ENCODE assay signal across 1 cellular context in the genomic region with DNA sequence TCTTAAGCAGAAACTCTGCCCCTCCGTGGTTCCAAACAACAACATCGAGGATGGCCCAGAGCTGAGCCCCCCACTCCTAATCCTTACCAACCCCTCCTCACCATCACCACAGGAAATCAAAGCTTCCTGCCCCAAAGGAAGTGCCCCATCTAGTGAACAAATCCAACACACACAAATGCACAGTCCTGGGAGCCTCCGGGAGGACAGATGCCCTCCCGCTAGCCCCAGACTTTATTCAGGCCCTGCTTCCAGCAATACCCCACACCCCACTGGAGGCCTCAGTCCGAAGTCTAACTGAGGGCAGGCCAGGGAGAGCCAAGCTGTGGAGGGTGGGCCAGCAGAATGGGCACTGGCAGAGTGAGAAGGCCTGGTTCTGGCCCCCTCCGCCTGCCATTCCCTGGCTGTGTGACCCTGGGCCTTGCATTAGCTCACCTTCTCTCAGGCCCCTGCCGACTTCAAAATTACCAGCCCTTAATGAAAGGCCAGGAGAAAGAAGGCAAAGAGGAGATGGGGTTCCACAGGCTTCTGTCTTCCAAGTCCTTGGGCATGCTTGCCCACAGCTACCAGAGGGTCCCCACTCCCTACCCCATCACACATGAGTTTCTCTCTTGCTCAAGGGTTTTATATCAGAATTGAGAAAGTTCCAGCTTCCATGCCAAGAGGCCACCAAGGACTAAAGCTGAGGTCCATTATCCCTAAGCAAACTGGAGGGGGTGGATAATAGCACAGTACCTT.
TF ChIP-seq lines count a peak whose summit lies in the region.

No MANE protein-coding gene starts in this region.

TF ChIP-seq in HepG2, 621 proteins besides CTCF, POLR2A, EP300 and RAD21 (continued from another document and continues in another):
- TF ChIP-seq PAXIP1 (CRISPR knock-in tag; conservative IDR thresholded peaks at IDR 0.05) (0 out of 2 replicates have a peak, but pooled peaks have one; percentile 21), PHF5A (CRISPR knock-in tag; IDR thresholded peaks at IDR 0.05; ENCODE audit: low read depth, unreplicated experiment) (no peak), ZNF644 (CRISPR knock-in tag; IDR thresholded peaks at IDR 0.05; ENCODE audit: low read depth) (no peak), ARHGAP35 (CRISPR knock-in tag; IDR thresholded peaks at IDR 0.05; ENCODE audit: borderline replicate concordance) (no peak), ZNF672 (CRISPR knock-in tag; IDR thresholded peaks at IDR 0.05) (no peak), ZNF263 (CRISPR knock-in tag; IDR thresholded peaks at IDR 0.05) (0 out of 2 replicates have a peak, but pooled peaks have one; percentile 18), NFE2L2 (IDR thresholded peaks at IDR 0.05; ENCODE audit: low read length) (no peak), SP5 (CRISPR knock-in tag; IDR thresholded peaks at IDR 0.05; ENCODE audit: borderline replicate concordance, low read depth) (no peak), MLXIP (CRISPR knock-in tag; IDR thresholded peaks at IDR 0.05; ENCODE audit: borderline replicate concordance) (no peak), ZNF770 (CRISPR knock-in tag; IDR thresholded peaks at IDR 0.05) (peak; percentile 83), MED13 (CRISPR knock-in tag; IDR thresholded peaks at IDR 0.05) (no peak), SKIL (CRISPR knock-in tag; IDR thresholded peaks at IDR 0.05; ENCODE audit: borderline replicate concordance) (no peak), HOXA5 (CRISPR knock-in tag; IDR thresholded peaks at IDR 0.05) (no peak), YEATS4 (CRISPR knock-in tag; IDR thresholded peaks at IDR 0.05; ENCODE audit: borderline replicate concordance) (no peak), FOXK2 (IDR thresholded peaks at IDR 0.05) (no peak), ZFX (CRISPR knock-in tag; IDR thresholded peaks at IDR 0.05; ENCODE audit: low read depth) (peak; percentile 77), TRIM24 (CRISPR knock-in tag; IDR thresholded peaks at IDR 0.05) (no peak), ZNF687 (CRISPR knock-in tag; IDR thresholded peaks at IDR 0.05) (peak; percentile 52)
- TF ChIP-seq, protein P1, sequence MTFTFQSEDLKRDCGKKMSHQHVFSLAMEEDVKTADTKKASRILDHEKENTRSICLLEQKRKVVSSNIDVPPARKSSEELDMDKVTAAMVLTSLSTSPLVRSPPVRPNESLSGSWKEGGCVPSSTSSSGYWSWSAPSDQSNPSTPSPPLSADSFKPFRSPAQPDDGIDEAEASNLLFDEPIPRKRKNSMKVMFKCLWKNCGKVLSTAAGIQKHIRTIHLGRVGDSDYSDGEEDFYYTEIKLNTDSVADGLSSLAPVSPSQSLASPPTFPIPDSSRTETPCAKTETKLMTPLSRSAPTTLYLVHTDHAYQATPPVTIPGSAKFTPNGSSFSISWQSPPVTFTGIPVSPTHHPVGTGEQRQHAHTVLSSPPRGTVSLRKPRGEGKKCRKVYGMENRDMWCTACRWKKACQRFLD (CRISPR knock-in tag; IDR thresholded peaks at IDR 0.05; ENCODE audit: borderline replicate concordance) = no peak
- TF ChIP-seq, protein P2, sequence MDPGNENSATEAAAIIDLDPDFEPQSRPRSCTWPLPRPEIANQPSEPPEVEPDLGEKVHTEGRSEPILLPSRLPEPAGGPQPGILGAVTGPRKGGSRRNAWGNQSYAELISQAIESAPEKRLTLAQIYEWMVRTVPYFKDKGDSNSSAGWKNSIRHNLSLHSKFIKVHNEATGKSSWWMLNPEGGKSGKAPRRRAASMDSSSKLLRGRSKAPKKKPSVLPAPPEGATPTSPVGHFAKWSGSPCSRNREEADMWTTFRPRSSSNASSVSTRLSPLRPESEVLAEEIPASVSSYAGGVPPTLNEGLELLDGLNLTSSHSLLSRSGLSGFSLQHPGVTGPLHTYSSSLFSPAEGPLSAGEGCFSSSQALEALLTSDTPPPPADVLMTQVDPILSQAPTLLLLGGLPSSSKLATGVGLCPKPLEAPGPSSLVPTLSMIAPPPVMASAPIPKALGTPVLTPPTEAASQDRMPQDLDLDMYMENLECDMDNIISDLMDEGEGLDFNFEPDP (CRISPR knock-in tag; conservative IDR thresholded peaks at IDR 0.05) = no peak
- TF ChIP-seq, protein P3, sequence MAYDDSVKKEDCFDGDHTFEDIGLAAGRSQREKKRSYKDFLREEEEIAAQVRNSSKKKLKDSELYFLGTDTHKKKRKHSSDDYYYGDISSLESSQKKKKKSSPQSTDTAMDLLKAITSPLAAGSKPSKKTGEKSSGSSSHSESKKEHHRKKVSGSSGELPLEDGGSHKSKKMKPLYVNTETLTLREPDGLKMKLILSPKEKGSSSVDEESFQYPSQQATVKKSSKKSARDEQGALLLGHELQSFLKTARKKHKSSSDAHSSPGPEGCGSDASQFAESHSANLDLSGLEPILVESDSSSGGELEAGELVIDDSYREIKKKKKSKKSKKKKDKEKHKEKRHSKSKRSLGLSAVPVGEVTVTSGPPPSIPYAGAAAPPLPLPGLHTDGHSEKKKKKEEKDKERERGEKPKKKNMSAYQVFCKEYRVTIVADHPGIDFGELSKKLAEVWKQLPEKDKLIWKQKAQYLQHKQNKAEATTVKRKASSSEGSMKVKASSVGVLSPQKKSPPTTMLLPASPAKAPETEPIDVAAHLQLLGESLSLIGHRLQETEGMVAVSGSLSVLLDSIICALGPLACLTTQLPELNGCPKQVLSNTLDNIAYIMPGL (CRISPR knock-in tag; IDR thresholded peaks at IDR 0.05; ENCODE audit: borderline replicate concordance in 1 of 2, low read depth in 1 of 2) = 0 out of 4 replicates have a peak, but pooled peaks of 1 of the 2 experiments have one; percentile 38
- TF ChIP-seq, protein P4, sequence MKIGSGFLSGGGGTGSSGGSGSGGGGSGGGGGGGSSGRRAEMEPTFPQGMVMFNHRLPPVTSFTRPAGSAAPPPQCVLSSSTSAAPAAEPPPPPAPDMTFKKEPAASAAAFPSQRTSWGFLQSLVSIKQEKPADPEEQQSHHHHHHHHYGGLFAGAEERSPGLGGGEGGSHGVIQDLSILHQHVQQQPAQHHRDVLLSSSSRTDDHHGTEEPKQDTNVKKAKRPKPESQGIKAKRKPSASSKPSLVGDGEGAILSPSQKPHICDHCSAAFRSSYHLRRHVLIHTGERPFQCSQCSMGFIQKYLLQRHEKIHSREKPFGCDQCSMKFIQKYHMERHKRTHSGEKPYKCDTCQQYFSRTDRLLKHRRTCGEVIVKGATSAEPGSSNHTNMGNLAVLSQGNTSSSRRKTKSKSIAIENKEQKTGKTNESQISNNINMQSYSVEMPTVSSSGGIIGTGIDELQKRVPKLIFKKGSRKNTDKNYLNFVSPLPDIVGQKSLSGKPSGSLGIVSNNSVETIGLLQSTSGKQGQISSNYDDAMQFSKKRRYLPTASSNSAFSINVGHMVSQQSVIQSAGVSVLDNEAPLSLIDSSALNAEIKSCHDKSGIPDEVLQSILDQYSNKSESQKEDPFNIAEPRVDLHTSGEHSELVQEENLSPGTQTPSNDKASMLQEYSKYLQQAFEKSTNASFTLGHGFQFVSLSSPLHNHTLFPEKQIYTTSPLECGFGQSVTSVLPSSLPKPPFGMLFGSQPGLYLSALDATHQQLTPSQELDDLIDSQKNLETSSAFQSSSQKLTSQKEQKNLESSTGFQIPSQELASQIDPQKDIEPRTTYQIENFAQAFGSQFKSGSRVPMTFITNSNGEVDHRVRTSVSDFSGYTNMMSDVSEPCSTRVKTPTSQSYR (CRISPR knock-in tag; IDR thresholded peaks at IDR 0.05; ENCODE audit: borderline replicate concordance) = 0 out of 2 replicates have a peak, but pooled peaks have one; percentile 34
- TF ChIP-seq, protein P5, sequence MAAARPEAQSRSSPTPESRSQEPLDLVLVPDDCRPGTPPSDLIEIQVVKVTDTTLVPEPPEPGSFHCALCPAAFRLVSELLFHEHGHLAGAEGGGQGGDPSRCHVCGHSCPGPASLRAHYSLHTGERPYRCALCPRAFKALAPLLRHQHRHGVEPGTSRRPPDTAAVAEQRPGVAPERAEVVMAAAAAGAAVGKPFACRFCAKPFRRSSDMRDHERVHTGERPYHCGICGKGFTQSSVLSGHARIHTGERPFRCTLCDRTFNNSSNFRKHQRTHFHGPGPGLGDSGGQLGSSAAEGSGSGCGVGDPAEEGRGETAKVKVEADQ (CRISPR knock-in tag; IDR thresholded peaks at IDR 0.05; ENCODE audit: borderline replicate concordance) = no peak
